Comparison of ENCODE assay signal across 1 cellular context in the genomic region with DNA sequence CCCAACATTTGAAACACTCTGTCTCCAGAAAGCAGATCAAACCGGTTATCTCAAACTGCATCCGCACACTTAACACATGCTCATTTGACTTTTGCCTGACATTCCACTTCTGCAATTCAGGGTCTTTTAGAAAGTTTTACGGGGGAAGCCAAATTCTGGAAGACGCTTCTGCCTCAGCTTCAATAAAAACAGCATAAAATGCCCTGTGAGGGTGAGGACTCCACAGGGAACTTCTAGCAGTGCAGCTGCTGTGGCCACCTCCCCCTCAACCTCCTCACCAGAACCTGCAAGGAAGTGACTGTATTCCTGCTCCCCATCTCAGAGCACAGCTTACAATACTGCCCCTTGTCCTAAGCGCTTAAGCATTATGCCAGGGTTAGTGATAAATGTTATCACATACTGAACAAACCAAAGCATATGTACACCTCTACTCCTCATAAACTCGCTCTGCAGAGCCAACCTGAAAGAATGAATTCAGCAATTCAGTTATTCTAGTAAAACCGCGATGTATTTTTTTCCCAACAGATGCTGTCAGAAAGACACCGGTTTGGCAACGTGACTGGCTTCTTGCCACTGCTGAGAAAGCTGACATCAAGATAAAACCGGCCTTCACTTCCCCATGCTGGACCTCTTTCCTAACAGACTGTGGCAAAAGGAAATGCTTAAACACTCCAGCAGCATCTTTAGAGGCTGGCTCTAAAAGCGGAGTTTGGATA.
A peak's percentile ranks its signal among the peaks of the same experiment; 100 is the strongest.
TF ChIP-seq lines count a peak whose summit lies in the region.

No MANE protein-coding gene starts in this region.

TF ChIP-seq in HEK293, 187 proteins besides CTCF, POLR2A, EP300 and RAD21 (continued from another document):
- TF ChIP-seq PRDM6 (tag by site-specific recombination; IDR thresholded peaks at IDR 0.05): 0 out of 2 replicates have a peak, but pooled peaks have one; percentile 12
